Comparison of ENCODE assay signal across 10 cellular contexts in the genomic region with DNA sequence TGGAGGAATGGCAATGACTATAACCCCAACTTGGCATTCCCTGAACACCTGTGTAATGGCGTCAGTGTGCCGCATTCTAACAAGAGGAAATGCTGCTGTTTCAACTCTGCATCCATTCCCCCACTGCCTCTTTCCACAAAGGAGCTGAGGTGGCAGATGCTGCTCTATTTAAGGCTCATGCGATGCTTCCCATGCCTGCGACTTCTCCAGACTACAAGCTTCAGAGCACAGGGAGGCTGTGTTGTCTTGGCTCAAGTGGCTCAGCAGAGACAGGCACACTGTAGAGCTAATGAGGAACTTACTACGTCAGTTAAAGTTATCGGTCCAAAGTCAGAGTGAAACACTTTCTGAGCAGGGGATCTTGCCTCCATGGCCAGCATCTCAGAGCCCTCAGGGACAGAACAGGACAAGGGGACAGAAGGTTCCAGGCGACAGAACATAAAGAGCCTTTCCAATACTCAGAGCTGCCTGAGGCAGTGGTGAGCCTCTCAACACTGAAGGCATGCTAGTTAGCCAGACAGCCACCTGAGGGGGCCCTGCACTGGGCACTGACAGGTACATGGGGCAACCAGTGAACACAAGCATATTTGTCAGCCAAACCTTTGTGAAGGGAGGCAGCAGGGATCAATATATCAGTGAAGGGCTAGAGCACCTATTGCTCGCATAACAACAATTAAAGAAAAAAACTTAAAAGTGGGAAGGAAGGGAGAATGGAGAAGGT. TPM values are rescaled to one million over a fixed set of nuclear protein-coding genes. Genes with fewer than 3 reads are reported as not detected.
A peak's percentile ranks its signal among the peaks of the same experiment; 100 is the strongest.
DNase-seq lines count a peak whose midpoint lies in the region; ATAC-seq and TF ChIP-seq lines count a peak whose summit lies in the region.
"Had no signal": no experiment of that assay in that cellular context is flagged by ENCODE, and none has a peak within 500 bp of the region (broad histone marks: within the 10 kb centered on the region; RNA-seq: fewer than 3 reads in every experiment).

No MANE protein-coding gene starts in this region.

- peaks cover 27 to 40% of the 10 kb centered on the region in 2 donors for H3K4me1 Mint-ChIP-seq in natural killer cell treated with Interleukin-12 subunit alpha and Interleukin-12 subunit beta and Interleukin-15 and Interleukin-18, amount 100 ng/mL, for 72 hours (ENCODE audit: low read depth in 2 of 2)

- H3K4me1 ChIP-seq in breast epithelium = no peaks in the 10 kb centered on the region

- H3K36me3 Mint-ChIP-seq in natural killer cell treated with Interleukin-12 subunit alpha and Interleukin-12 subunit beta and Interleukin-15 and Interleukin-18, amount 100 ng/mL, for 72 hours = peaks cover 13% of the 10 kb centered on the region

- TF ChIP-seq CTCF in breast epithelium (IDR thresholded peaks at IDR 0.05) (no peak), WERI-Rb-1 (IDR thresholded peaks at IDR 0.05; ENCODE audit: low read depth, low read length) (no peak)

- peak overlapping the region; percentile 79 to 89 for H3K27ac Mint-ChIP-seq in natural killer cell treated with Interleukin-12 subunit alpha and Interleukin-12 subunit beta and Interleukin-15 and Interleukin-18, amount 100 ng/mL, for 72 hours

- H3K9me3 ChIP-seq in breast epithelium (no peaks in the 10 kb centered on the region), WERI-Rb-1 (ENCODE audit: severe bottlenecking) (no peaks in the 10 kb centered on the region)

- H3K9me3 Mint-ChIP-seq in natural killer cell treated with Interleukin-12 subunit alpha and Interleukin-12 subunit beta and Interleukin-15 and Interleukin-18, amount 100 ng/mL, for 72 hours = no peaks in the 10 kb centered on the region

- DNase-seq in GDM1 (lab: John Stamatoyannopoulos, UW) = peak; percentile 12
- peak; percentile 28 for DNase-seq in NAMALWA (ENCODE audit: low spot score)
- DNase-seq in breast epithelium (ENCODE audit: low spot score in 2 of 2) = no peak
- DNase-seq in natural killer cell treated with Interleukin-12 subunit alpha and Interleukin-12 subunit beta and Interleukin-15 and Interleukin-18, amount 100 ng/mL, for 72 hours (ENCODE audit: low spot score) = no peak
- no peak for DNase-seq in NCI-H748 (lab: John Stamatoyannopoulos, UW; ENCODE audit: unreplicated experiment)
- DNase-seq in epidermal melanocyte (ENCODE audit: insufficient read length, low spot score) = no peak
- DNase-seq in WERI-Rb-1 = no peak
- DNase-seq: NCI-H748 treated with DMSO at 0.1 percent for 48 hours had no signal

- H3K27me3 ChIP-seq in breast epithelium (no peaks in the 10 kb centered on the region), WERI-Rb-1 (ENCODE audit: insufficient read depth, low read depth, severe bottlenecking) (no peaks in the 10 kb centered on the region)

- peak overlapping the region; percentile 50 for H3K4me3 Mint-ChIP-seq in natural killer cell treated with Interleukin-12 subunit alpha and Interleukin-12 subunit beta and Interleukin-15 and Interleukin-18, amount 100 ng/mL, for 72 hours

- no peak overlapping the region for H3K4me3 ChIP-seq in breast epithelium
- H3K4me3 ChIP-seq in WERI-Rb-1 (ENCODE audit: low read depth, low read length) = no peak overlapping the region
- H3K4me3 ChIP-seq: smooth muscle cell had no signal

- no peaks in the 10 kb centered on the region for H3K27me3 Mint-ChIP-seq in natural killer cell treated with Interleukin-12 subunit alpha and Interleukin-12 subunit beta and Interleukin-15 and Interleukin-18, amount 100 ng/mL, for 72 hours

- H3K27ac ChIP-seq in breast epithelium (peak overlapping the region; percentile 19 to 51), WERI-Rb-1 (no peak overlapping the region)

- no peak for ATAC-seq in natural killer cell treated with Interleukin-12 subunit alpha and Interleukin-12 subunit beta and Interleukin-15 and Interleukin-18, amount 100 ng/mL, for 72 hours
- ATAC-seq in GM19351 (IDR thresholded peaks at IDR 0.05; ENCODE audit: unreplicated experiment) = no peak

- no peak for TF ChIP-seq POLR2A in breast epithelium (IDR thresholded peaks at IDR 0.05)

- intact Hi-C loops in breast epithelium (cut with DNase I; ENCODE audit: low total_unique reads) = no loop called here

- H3K36me3 ChIP-seq in breast epithelium (no peaks in the 10 kb centered on the region), WERI-Rb-1 (peaks cover 14% of the 10 kb centered on the region)

RNA-seq across cellular contexts. Expression of a gene that starts 21.8 kb away (rescaled TPM):
- 100 to 1,000 TPM in 1 of 3 donors, 10 to 100 TPM in 2; 65.3 to 221 (median 91.8) TPM for total RNA-seq in breast epithelium
- 100 to 1,000 TPM; 154 to 260 TPM for total RNA-seq in natural killer cell treated with Interleukin-12 subunit alpha and Interleukin-12 subunit beta and Interleukin-15 and Interleukin-18, amount 100 ng/mL, for 72 hours

RNA-seq across cellular contexts. Expression of a gene that starts 38.7 kb away (rescaled TPM):
- total RNA-seq in breast epithelium = 1,000 to 10,000 TPM; 1,215 to 5,290 (median 2,830) TPM
- total RNA-seq in natural killer cell treated with Interleukin-12 subunit alpha and Interleukin-12 subunit beta and Interleukin-15 and Interleukin-18, amount 100 ng/mL, for 72 hours = not detected

Comparison
In these comparisons a context has a peak if more than half of its experiments do, and no peak if none do; other contexts are left out.
1. DNase-seq: peak in GDM1 (single experiment) and NAMALWA (single experiment); none in breast epithelium (0 of 2), natural killer cell treated with Interleukin-12 subunit alpha and Interleukin-12 subunit beta and Interleukin-15 and Interleukin-18, amount 100 ng/mL, for 72 hours (single experiment), NCI-H748 (single experiment), epidermal melanocyte (single experiment) and WERI-Rb-1 (single experiment).
2. RNA of a gene that starts 38.7 kb away (total RNA-seq): 1,215 to 5,290 TPM in breast epithelium; not detected in natural killer cell treated with Interleukin-12 subunit alpha and Interleukin-12 subunit beta and Interleukin-15 and Interleukin-18, amount 100 ng/mL, for 72 hours; every median in the first group is over 100 times any median in the second.